15 cellular contexts compared by ENCODE assay signal in the genomic region with DNA sequence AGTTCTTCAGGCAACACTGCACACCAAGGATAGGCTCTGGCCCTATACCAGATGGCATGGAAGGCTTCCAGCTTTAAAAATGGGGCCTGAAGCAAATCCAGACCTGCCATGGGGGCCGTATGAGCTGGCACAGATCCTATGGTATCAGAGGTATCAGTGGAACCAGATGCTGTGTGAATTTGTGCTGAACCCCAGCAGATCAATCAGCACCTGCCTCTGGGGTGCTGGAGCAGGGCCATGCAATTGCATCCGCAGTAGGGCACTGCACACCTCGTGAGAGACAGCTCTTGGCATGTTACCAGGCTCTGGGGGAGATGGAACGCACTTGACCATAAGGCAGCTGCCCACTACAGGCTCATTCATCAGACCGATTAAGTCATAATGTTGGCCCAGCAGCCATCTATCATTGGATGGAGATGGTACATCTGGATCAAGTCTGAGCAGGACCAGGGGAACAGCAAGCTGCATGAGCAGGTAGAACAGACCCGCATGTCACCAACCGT.
DNase-seq lines count a peak whose midpoint lies in the region; ATAC-seq and TF ChIP-seq lines count a peak whose summit lies in the region.
"Had no signal": no experiment of that assay in that cellular context is flagged by ENCODE, and none has a peak within 500 bp of the region (broad histone marks: within the 10 kb centered on the region; RNA-seq: fewer than 3 reads in every experiment).

No MANE protein-coding gene starts in this region.

- no peak for TF ChIP-seq CTCF in glutamatergic neuron (IDR thresholded peaks at IDR 0.05; ENCODE audit: partially characterized antibody, unreplicated experiment)

- H3K4me1 Mint-ChIP-seq in glutamatergic neuron (ENCODE audit: low read depth, unreplicated experiment) = no peaks in the 10 kb centered on the region

- H3K36me3 Mint-ChIP-seq in glutamatergic neuron (ENCODE audit: unreplicated experiment) = peaks cover 10% of the 10 kb centered on the region

- no peak for ATAC-seq in GM21423 (IDR thresholded peaks at IDR 0.05; ENCODE audit: unreplicated experiment)
- no peak for ATAC-seq in GM18907 (IDR thresholded peaks at IDR 0.05; ENCODE audit: unreplicated experiment)
- ATAC-seq: GM23338 had no signal

- peaks cover 5% of the 10 kb centered on the region for H3K9me3 Mint-ChIP-seq in glutamatergic neuron (ENCODE audit: unreplicated experiment)

- DNase-seq in DMS 273 treated with DMSO at 0.1 percent for 48 hours (lab: John Stamatoyannopoulos, UW) (peak; percentile 86), NCI-H1105 treated with DMSO at 0.1 percent for 48 hours (lab: John Stamatoyannopoulos, UW) (peak; percentile 98), NCI-H345 (lab: John Stamatoyannopoulos, UW) (peak; percentile 68), SHP77 (lab: John Stamatoyannopoulos, UW) (peak; percentile 94), glutamatergic neuron (no peak)
- DNase-seq in stimulated activated CD4-positive, alpha-beta T cell treated with anti-CD3 and anti-CD28 coated beads, Interleukin-4, amount 100 ng/mL, for 1 hour = no peak
- DNase-seq: DMS53, KBM-7, MV-4-11, NCI-H146, NCI-H526 treated with DMSO at 0.1 percent for 48 hours, T-helper 2 cell had no signal

- H3K4me3 Mint-ChIP-seq in glutamatergic neuron (ENCODE audit: unreplicated experiment) = no peak overlapping the region
- H3K4me3 Mint-ChIP-seq: GM23338 had no signal

- no peaks in the 10 kb centered on the region for H3K27me3 Mint-ChIP-seq in glutamatergic neuron (ENCODE audit: unreplicated experiment)

- no peak overlapping the region for H3K27ac Mint-ChIP-seq in glutamatergic neuron (ENCODE audit: unreplicated experiment)
- H3K27ac Mint-ChIP-seq: GM23338 had no signal

Comparison
In these comparisons a context has a peak if more than half of its experiments do, and no peak if none do; other contexts are left out.
1. DNase-seq: peak in DMS 273 treated with DMSO at 0.1 percent for 48 hours (single experiment), NCI-H1105 treated with DMSO at 0.1 percent for 48 hours (single experiment), NCI-H345 (single experiment) and SHP77 (2 of 2); none in glutamatergic neuron (single experiment) and stimulated activated CD4-positive, alpha-beta T cell treated with anti-CD3 and anti-CD28 coated beads, Interleukin-4, amount 100 ng/mL, for 1 hour (single experiment).